Comparison of ENCODE assay signal across 12 cellular contexts in genomic region chr17:74437702-74438101, GRCh38. TPM values are rescaled to one million over a fixed set of nuclear protein-coding genes. Genes with fewer than 3 reads are reported as not detected.
A peak's percentile ranks its signal among the peaks of the same experiment; 100 is the strongest.
DNase-seq lines count a peak whose midpoint lies in the region; ATAC-seq, FAIRE-seq and TF ChIP-seq lines count a peak whose summit lies in the region.
"Had no signal": no experiment of that assay in that cellular context is flagged by ENCODE, and none has a peak within 500 bp of the region (broad histone marks: within the 10 kb centered on the region; RNA-seq: fewer than 3 reads in every experiment).

No MANE protein-coding gene starts in this region.

- H3K9me3 ChIP-seq in K562 (replicated peaks; ENCODE audit: control insufficient read depth, insufficient read depth, low read depth, low read length) = peaks cover 2% of the 10 kb centered on the region; the same call in 1 of the 2 replicates
- H3K9me3 ChIP-seq in neural cell (ENCODE audit: low read length) = no peaks in the 10 kb centered on the region
- H3K9me3 ChIP-seq: ovary had no signal

- H3F3A ChIP-seq in neural cell (ENCODE audit: insufficient read depth, low read length, poor library complexity, severe bottlenecking) = no peaks in the 10 kb centered on the region

- TF ChIP-seq EP300 in K562 (IDR thresholded peaks at IDR 0.05; ENCODE audit: low read length) (no peak), neural cell (conservative IDR thresholded peaks at IDR 0.05; ENCODE audit: poor library complexity, severe bottlenecking) (no peak)

- no peaks in the 10 kb centered on the region for H3K9me2 ChIP-seq in neural cell (ENCODE audit: insufficient read depth, low read length)

- DNase-seq in Calu3 (no peak), HL-60 (ENCODE audit: low read depth in 1 of 2, low spot score in 1 of 2) (no peak), K562 (ENCODE audit: extremely low read depth in 1 of 4, low spot score in 3 of 4) (peak; percentile 38 to 63 (median 61)), A172 (ENCODE audit: low spot score) (no peak), SK-N-DZ (ENCODE audit: low spot score) (no peak)
- DNase-seq in activated CD8-positive, alpha-beta memory T cell treated with anti-CD3 and anti-CD28 coated beads, Interleukin-2, amount 50 U/mL, for 48 hours = no peak
- DNase-seq: activated CD4-positive, alpha-beta T cell treated with anti-CD3 and anti-CD28 coated beads, Interleukin-2, amount 50 U/mL, for 4 hours; ovary had no signal

- 30% methylated on average over 3 of the region's 3 CpGs for WGBS in K562 (ENCODE audit: insufficient coverage, low coverage, missing lambda C conversion rate)

- H3K79me2 ChIP-seq in K562 (ENCODE audit: control insufficient read depth, insufficient read depth, low read length) (no peaks in the 10 kb centered on the region), neural cell (replicated peaks; ENCODE audit: insufficient read depth, low read length) (no peaks in the 10 kb centered on the region)

- FAIRE-seq in K562 (lab: Jason Lieb, UNC) = peak; percentile 76
- FAIRE-seq: endometrium had no signal

- CTCF ChIA-PET in Calu3 (lab: Charles Lee) = interaction anchor here (0.6 to 1.7 kb wide), 3 partner anchors 16 to 1421 kb away, joined by 5 to 6 read pairs (median 6); no protein-coding TSS in a partner anchor
- CTCF ChIA-PET in K562 (lab: Yijun Ruan, JAX; ENCODE audit: low intra/inter-chr PET ratio) = interaction anchor here (0.7 to 1.3 kb wide), 3 partner anchors 16 to 55 kb away, joined by 3 to 9 read pairs (median 3); no protein-coding TSS in a partner anchor

- H3K4me2 ChIP-seq in K562 (ENCODE audit: insufficient read depth, low read length) (no peak overlapping the region), neural cell (ENCODE audit: low read length) (no peak overlapping the region)

- no peak overlapping the region for H3K9ac ChIP-seq in K562 (ENCODE audit: insufficient read depth in 1 of 2, low read depth in 2 of 2, low read length in 2 of 2)
- H3K9ac ChIP-seq in neural cell (ENCODE audit: low read length) = no peak overlapping the region

- H3K27ac ChIP-seq in HL-60 (replicated peaks) = no peak overlapping the region
- no peak overlapping the region for H3K27ac ChIP-seq in K562 (ENCODE audit: extremely low read depth, low read depth, low read length)
- H3K27ac ChIP-seq in neural cell (ENCODE audit: low read length) = no peak overlapping the region
- H3K27ac ChIP-seq: ovary had no signal

- H3K9me1 ChIP-seq in K562 (ENCODE audit: control insufficient read depth, insufficient read depth, low read length) = no peaks in the 10 kb centered on the region

- H3K4me1 ChIP-seq in K562 (replicated peaks in 1 of 2; ENCODE audit: control insufficient read depth in 2 of 2, insufficient read depth in 2 of 2, low read length in 2 of 2) = peaks cover 0 to 10% of the 10 kb centered on the region in 2 experiments; a peak in 3 of 5 replicates

- TF ChIP-seq RAD21 in K562 (CRISPR knock-in tag; conservative IDR thresholded peaks at IDR 0.05 in 1 of 2, IDR thresholded peaks at IDR 0.05 in 1 of 2) = peak; percentile 39 to 76; a peak in 3 of 4 replicates
- no peak for TF ChIP-seq RAD21 in neural cell (conservative IDR thresholded peaks at IDR 0.05)

- in situ Hi-C loops in K562 (cut with MboI) = no loop called here

- H4K20me1 ChIP-seq in K562 (replicated peaks; ENCODE audit: control insufficient read depth, insufficient read depth, low read length) (no peaks in the 10 kb centered on the region), neural cell (ENCODE audit: insufficient read depth) (no peaks in the 10 kb centered on the region)

- ATAC-seq in K562 = peak; percentile 64; the same call in 2 of the 3 replicates
- no peak for ATAC-seq in HG03025 (IDR thresholded peaks at IDR 0.05; ENCODE audit: low FRiP score, unreplicated experiment)

- H3K27me3 ChIP-seq in HL-60 (ENCODE audit: insufficient read depth, poor library complexity, severe bottlenecking) (peaks cover 5% of the 10 kb centered on the region), K562 (ENCODE audit: control insufficient read depth in 2 of 2, insufficient read depth in 2 of 2, low read length in 2 of 2) (peaks cover 0 to 17% of the 10 kb centered on the region in 2 experiments; a peak in 2 of 5 replicates), neural cell (ENCODE audit: insufficient read depth, low read depth, low read length) (peaks cover 13% of the 10 kb centered on the region)
- H3K27me3 ChIP-seq: ovary had no signal

- no peak overlapping the region for H3K27ac Mint-ChIP-seq in Calu3 (ENCODE audit: unreplicated experiment)
- H3K27ac Mint-ChIP-seq: IgD-negative memory B cell had no signal

- BruUV-seq in Calu3 (replicated peaks; lab: Mats Ljungman, UMichigan) (no TSS peak), K562 (replicated peaks; lab: Mats Ljungman, UMichigan) (no TSS peak)

- H2AFZ ChIP-seq in K562 (ENCODE audit: low read depth, low read length) (no peak overlapping the region), neural cell (ENCODE audit: low read depth, low read length) (no peak overlapping the region)

- TF ChIP-seq CTCF in Calu3 (IDR thresholded peaks at IDR 0.05; ENCODE audit: unreplicated experiment) (peak; percentile 75), HL-60 (IDR thresholded peaks at IDR 0.05; ENCODE audit: insufficient read depth, low read length) (peak; percentile 90), K562 (IDR thresholded peaks at IDR 0.05 in 2 of 3, conservative IDR thresholded peaks at IDR 0.05 in 1 of 3; ENCODE audit: insufficient read depth in 2 of 3, low read depth in 1 of 3, low read length in 3 of 3) (peak; percentile 79 to 88 (median 87)), neural cell (IDR thresholded peaks at IDR 0.05; ENCODE audit: poor library complexity, severe bottlenecking) (peak; percentile 57)

- peaks cover 34% of the 10 kb centered on the region for H3K4me1 Mint-ChIP-seq in Calu3 (ENCODE audit: low read depth, unreplicated experiment)

- no peaks in the 10 kb centered on the region for H3K9me3 Mint-ChIP-seq in Calu3 (ENCODE audit: low read depth, unreplicated experiment)

- no peak overlapping the region for H3K4me3 Mint-ChIP-seq in Calu3 (ENCODE audit: low read depth, unreplicated experiment)
- H3K4me3 Mint-ChIP-seq: IgD-negative memory B cell had no signal

- H3K4me3 ChIP-seq in HL-60 (replicated peaks; ENCODE audit: insufficient read depth, low read length) = no peak overlapping the region
- H3K4me3 ChIP-seq in K562 = no peak overlapping the region
- no peak overlapping the region for H3K4me3 ChIP-seq in neural cell (ENCODE audit: low read length)
- H3K4me3 ChIP-seq: ovary had no signal

- intact Hi-C loops in Calu3 (cut with micrococcal nuclease; ENCODE audit: unreplicated experiment) = no loop called here
- intact Hi-C loops in K562 (cut with micrococcal nuclease) = loop anchor here (1.0 kb wide), 1 partner anchor 56 kb away; no protein-coding TSS in a partner anchor

- POLR2A ChIA-PET in K562 (lab: Yijun Ruan, JAX) = interaction anchor here (0.6 to 0.9 kb wide), 3 partner anchors 9 to 123 kb away, joined by 3 read pairs; no protein-coding TSS in a partner anchor

- H3K36me3 ChIP-seq in K562 (ENCODE audit: control insufficient read depth, insufficient read depth, low read length) (no peaks in the 10 kb centered on the region), neural cell (ENCODE audit: insufficient read depth, low read length) (no peaks in the 10 kb centered on the region)
- H3K36me3 ChIP-seq: ovary had no signal

- H3K27me3 Mint-ChIP-seq in Calu3 (ENCODE audit: unreplicated experiment) = no peaks in the 10 kb centered on the region

- H3K36me3 Mint-ChIP-seq in Calu3 (ENCODE audit: insufficient read depth, unreplicated experiment) = peaks cover 15% of the 10 kb centered on the region

- TF ChIP-seq POLR2A in K562 (conservative IDR thresholded peaks at IDR 0.05) = no peak

RNA-seq across cellular contexts. Expression of gene GPRC5C, which starts 5.8 kb away (rescaled TPM):
- 37.3 and 48.7 TPM in 2 replicates for total RNA-seq in Calu3 (2022)
- total RNA-seq in K562 (2011; cell fraction: chromatin; rRNA removed; ENCODE audit: low replicate concordance) = 2.8 and 8.7 TPM in 2 replicates
- 8.9 and 15.5 TPM in 2 replicates for total RNA-seq in K562 (2011; cell fraction: nucleolus; rRNA removed)
- 4.5 and 7.9 TPM in 2 replicates for total RNA-seq in K562 (2011; cell fraction: nucleoplasm; rRNA removed)
- total RNA-seq in K562 (2014; rRNA removed) = 6.5 and 7.6 TPM in 2 replicates
- total RNA-seq in K562 (2014; rRNA removed; fragmentation: Illumina TruSeq; extraction: Trizol) = 1.1 and 1.6 TPM in 2 replicates
- 4.1 and 4.4 TPM in 2 replicates for total RNA-seq in K562 (2015; rRNA removed; fragmentation: Illumina TruSeq; extraction: Trizol)
- total RNA-seq in K562 (2021) = 6.4 and 7.8 TPM in 2 replicates
- polyA plus RNA-seq in K562 (2011; rRNA removed) = 9.0 and 85.5 TPM in 2 replicates
- polyA plus RNA-seq in K562 (2011; cell fraction: cytosol; rRNA removed) = 26.1 and 77.2 TPM in 2 replicates
- 13.3 and 92.4 TPM in 2 replicates for polyA plus RNA-seq in K562 (2011; cell fraction: nucleus; rRNA removed)
- polyA plus RNA-seq in K562 (2012) = 8.7 and 24.4 TPM in 2 replicates
- 2.1 and 4.1 TPM in 2 replicates for polyA plus RNA-seq in K562 (2014; fragmentation: Illumina TruSeq; extraction: Trizol)
- under 1 TPM; 0.28 to 0.41 TPM for polyA plus RNA-seq in K562 (2014; fragmentation: Nextera tagmentation; extraction: Ambion mirVana)
- polyA plus RNA-seq in K562 (2014; rRNA removed) = 5.9 and 9.6 TPM in 2 replicates
- polyA minus RNA-seq in K562 (2011; rRNA and poly(A)+ RNA removed) = 4.1 and 15.3 TPM in 2 replicates
- 7.9 and 36.4 TPM in 2 replicates for polyA minus RNA-seq in K562 (2011; cell fraction: cytosol; rRNA and poly(A)+ RNA removed)
- 4.0 and 28.7 TPM in 2 replicates for polyA minus RNA-seq in K562 (2011; cell fraction: nucleus; rRNA and poly(A)+ RNA removed)
- polyA plus RNA-seq in neural cell = 10.8 and 12.8 TPM in 2 replicates
- polyA minus RNA-seq in neural cell = 7.5 and 8.1 TPM in 2 replicates
- 2.7 and 5.9 TPM in 2 replicates for total RNA-seq in A172 (2014; rRNA removed; shearing (Covaris generic))
- polyA plus RNA-seq in SK-N-DZ (2014; cell fraction: cytosol; rRNA removed) = 0.30 TPM in 1 of 2 replicates, not detected in the other
- not detected in 2 replicates for polyA plus RNA-seq in SK-N-DZ (2014; cell fraction: nucleus; rRNA removed)

RNA-seq across cellular contexts. Expression of gene CD300A, which starts 28.7 kb away (rescaled TPM):
- total RNA-seq in Calu3 (2022) (0.45 TPM in 1 of 2 replicates, not detected in the other), K562 (2014; rRNA removed) (0.23 and 0.49 TPM in 2 replicates), K562 (2014; rRNA removed; fragmentation: Illumina TruSeq; extraction: Trizol) (0.22 and 0.29 TPM in 2 replicates), K562 (2015; rRNA removed; fragmentation: Illumina TruSeq; extraction: Trizol) (0.76 and 0.79 TPM in 2 replicates), K562 (2021) (0.36 and 0.44 TPM in 2 replicates)
- 0.51 and 0.56 TPM in 2 replicates for total RNA-seq in K562 (2011; cell fraction: chromatin; rRNA removed; ENCODE audit: low replicate concordance)
- total RNA-seq in K562 (2011; cell fraction: nucleolus; rRNA removed) = 0.39 and 0.67 TPM in 2 replicates
- 0.44 and 0.92 TPM in 2 replicates for total RNA-seq in K562 (2011; cell fraction: nucleoplasm; rRNA removed)
- polyA plus RNA-seq in K562 (2011; rRNA removed) (1.7 and 19.7 TPM in 2 replicates), K562 (2014; fragmentation: Illumina TruSeq; extraction: Trizol) (0.39 and 0.50 TPM in 2 replicates), K562 (2014; fragmentation: Nextera tagmentation; extraction: Ambion mirVana) (under 1 TPM in 1 of 2 experiments, not detected in 1; 0.21 TPM), K562 (2014; rRNA removed) (0.26 and 0.50 TPM in 2 replicates), neural cell (0.35 TPM in 1 of 2 replicates, not detected in the other)
- 1.4 and 20.9 TPM in 2 replicates for polyA plus RNA-seq in K562 (2011; cell fraction: cytosol; rRNA removed)
- 1.1 and 15.8 TPM in 2 replicates for polyA plus RNA-seq in K562 (2011; cell fraction: nucleus; rRNA removed)
- 2.3 and 9.5 TPM in 2 replicates for polyA plus RNA-seq in K562 (2012)
- 0.60 and 6.1 TPM in 2 replicates for polyA minus RNA-seq in K562 (2011; rRNA and poly(A)+ RNA removed)
- 5.7 TPM in 1 of 2 replicates, not detected in the other for polyA minus RNA-seq in K562 (2011; cell fraction: cytosol; rRNA and poly(A)+ RNA removed)
- 5.3 TPM in 1 of 2 replicates, not detected in the other for polyA minus RNA-seq in K562 (2011; cell fraction: nucleus; rRNA and poly(A)+ RNA removed)
- not detected in 2 replicates for polyA minus RNA-seq in neural cell
- total RNA-seq in A172 (2014; rRNA removed; shearing (Covaris generic)) = not detected in 2 replicates
- not detected in 2 replicates for polyA plus RNA-seq in SK-N-DZ (2014; cell fraction: cytosol; rRNA removed)
- polyA plus RNA-seq in SK-N-DZ (2014; cell fraction: nucleus; rRNA removed) = not detected in 2 replicates

Comparison
In these comparisons a context has a peak if more than half of its experiments do, and no peak if none do; other contexts are left out.
1. DNase-seq: peak in K562 (4 of 4); none in Calu3 (single experiment), HL-60 (0 of 2), A172 (single experiment), SK-N-DZ (single experiment) and activated CD8-positive, alpha-beta memory T cell treated with anti-CD3 and anti-CD28 coated beads, Interleukin-2, amount 50 U/mL, for 48 hours (single experiment).
2. Peak in every context shown above with its lines, with median percentiles within 50 percentile points of each other: CTCF ChIP-seq.